In the genomic region with DNA sequence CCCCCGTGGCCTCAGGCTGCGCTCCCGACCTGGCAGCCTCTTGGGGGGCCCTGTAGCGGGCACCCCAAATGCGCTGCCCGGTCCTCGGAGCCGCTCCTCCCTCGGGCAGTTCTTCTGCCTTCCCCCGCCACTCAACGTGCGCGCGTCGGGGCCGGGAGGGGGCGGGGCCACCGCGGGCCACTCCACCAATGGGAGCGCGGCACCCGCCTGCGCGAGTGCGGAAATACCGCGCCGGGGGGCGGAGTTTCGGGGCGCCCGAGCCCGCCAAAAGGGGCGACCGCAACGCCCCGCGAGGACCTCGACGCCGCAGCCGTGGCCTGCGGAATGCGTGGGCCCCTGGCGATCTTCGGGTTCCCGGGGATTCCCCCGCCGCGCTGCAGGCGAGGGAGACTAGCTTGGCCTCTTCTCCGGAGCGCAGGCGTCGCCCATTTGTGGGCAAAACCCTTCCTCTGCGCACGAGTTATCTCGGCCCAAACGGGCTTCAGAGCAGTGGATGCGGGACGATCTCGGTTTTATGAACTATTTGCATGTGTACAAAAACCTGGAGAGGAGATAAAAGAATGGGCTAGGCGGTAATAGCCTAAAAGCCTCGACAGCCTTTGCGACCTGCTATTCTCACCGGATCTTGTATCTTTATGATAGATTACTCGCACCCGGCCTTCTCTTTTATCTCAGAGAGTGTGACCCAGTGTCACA, we compare ENCODE assay signal across 1 cellular context.
TF ChIP-seq lines count a peak whose summit lies in the region.

Gene TASOR (minus strand): TSS at position 144 of the 696 bp plus-strand sequence. CDS start 259 bp downstream, outside the sequence.

TF ChIP-seq in HepG2, 621 proteins besides CTCF, POLR2A, EP300 and RAD21 (continued from another document and continues in another):
- TF ChIP-seq, protein P1, sequence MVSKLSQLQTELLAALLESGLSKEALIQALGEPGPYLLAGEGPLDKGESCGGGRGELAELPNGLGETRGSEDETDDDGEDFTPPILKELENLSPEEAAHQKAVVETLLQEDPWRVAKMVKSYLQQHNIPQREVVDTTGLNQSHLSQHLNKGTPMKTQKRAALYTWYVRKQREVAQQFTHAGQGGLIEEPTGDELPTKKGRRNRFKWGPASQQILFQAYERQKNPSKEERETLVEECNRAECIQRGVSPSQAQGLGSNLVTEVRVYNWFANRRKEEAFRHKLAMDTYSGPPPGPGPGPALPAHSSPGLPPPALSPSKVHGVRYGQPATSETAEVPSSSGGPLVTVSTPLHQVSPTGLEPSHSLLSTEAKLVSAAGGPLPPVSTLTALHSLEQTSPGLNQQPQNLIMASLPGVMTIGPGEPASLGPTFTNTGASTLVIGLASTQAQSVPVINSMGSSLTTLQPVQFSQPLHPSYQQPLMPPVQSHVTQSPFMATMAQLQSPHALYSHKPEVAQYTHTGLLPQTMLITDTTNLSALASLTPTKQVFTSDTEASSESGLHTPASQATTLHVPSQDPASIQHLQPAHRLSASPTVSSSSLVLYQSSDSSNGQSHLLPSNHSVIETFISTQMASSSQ (IDR thresholded peaks at IDR 0.05; ENCODE audit: low read depth): no peak
- TF ChIP-seq, protein P1 (CRISPR knock-in tag; IDR thresholded peaks at IDR 0.05; ENCODE audit: borderline replicate concordance): peak; percentile 59; the same call in 1 of the 2 replicates
- TF ChIP-seq, protein P2, sequence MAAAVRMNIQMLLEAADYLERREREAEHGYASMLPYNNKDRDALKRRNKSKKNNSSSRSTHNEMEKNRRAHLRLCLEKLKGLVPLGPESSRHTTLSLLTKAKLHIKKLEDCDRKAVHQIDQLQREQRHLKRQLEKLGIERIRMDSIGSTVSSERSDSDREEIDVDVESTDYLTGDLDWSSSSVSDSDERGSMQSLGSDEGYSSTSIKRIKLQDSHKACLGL (CRISPR knock-in tag; IDR thresholded peaks at IDR 0.05): peak; percentile 89
- TF ChIP-seq BHLHE40 (IDR thresholded peaks at IDR 0.05; ENCODE audit: low read length) (no peak), ZNF543 (CRISPR knock-in tag; IDR thresholded peaks at IDR 0.05) (0 out of 2 replicates have a peak, but pooled peaks have one; percentile 89), ISX (CRISPR knock-in tag; conservative IDR thresholded peaks at IDR 0.05) (peak; percentile 88; the same call in 1 of the 2 replicates), MZF1 (CRISPR knock-in tag; IDR thresholded peaks at IDR 0.05; ENCODE audit: borderline replicate concordance) (no peak), ZNF382 (CRISPR knock-in tag; IDR thresholded peaks at IDR 0.05; ENCODE audit: borderline replicate concordance) (no peak), NFYB (CRISPR knock-in tag; IDR thresholded peaks at IDR 0.05) (peak; percentile 74), KLF15 (CRISPR knock-in tag; IDR thresholded peaks at IDR 0.05; ENCODE audit: borderline replicate concordance) (0 out of 2 replicates have a peak, but pooled peaks have one; percentile 39), KLF6 (CRISPR knock-in tag; IDR thresholded peaks at IDR 0.05) (peak; percentile 98), GLI4 (CRISPR knock-in tag; IDR thresholded peaks at IDR 0.05; ENCODE audit: borderline replicate concordance) (no peak; the same call in 1 of the 2 replicates), ZNF143 (CRISPR knock-in tag; IDR thresholded peaks at IDR 0.05) (0 out of 2 replicates have a peak, but pooled peaks have one; percentile 31), ZFY (CRISPR knock-in tag; IDR thresholded peaks at IDR 0.05) (peak; percentile 41; the same call in 1 of the 2 replicates), ZNF557 (CRISPR knock-in tag; IDR thresholded peaks at IDR 0.05) (peak; percentile 96), ZNF441 (CRISPR knock-in tag; IDR thresholded peaks at IDR 0.05; ENCODE audit: borderline replicate concordance) (peak; percentile 79), ZBED4 (CRISPR knock-in tag; IDR thresholded peaks at IDR 0.05; ENCODE audit: borderline replicate concordance) (no peak), ZNF501 (CRISPR knock-in tag; IDR thresholded peaks at IDR 0.05) (peak; percentile 48), CCDC6 (CRISPR knock-in tag; IDR thresholded peaks at IDR 0.05) (no peak; the same call in 1 of the 2 replicates), STAG1 (CRISPR knock-in tag; IDR thresholded peaks at IDR 0.05) (no peak), SP2 (CRISPR knock-in tag; IDR thresholded peaks at IDR 0.05) (peak; percentile 71), HNRNPUL1 (IDR thresholded peaks at IDR 0.05; ENCODE audit: low read depth, low read length) (no peak), ETS1 (CRISPR knock-in tag; IDR thresholded peaks at IDR 0.05) (peak; percentile 93), RXRA (CRISPR knock-in tag; IDR thresholded peaks at IDR 0.05) (peak; percentile 56; the same call in 1 of the 2 replicates), NCOA2 (CRISPR knock-in tag; IDR thresholded peaks at IDR 0.05) (peak; percentile 55; the same call in 1 of the 2 replicates), ZNF674 (CRISPR knock-in tag; IDR thresholded peaks at IDR 0.05; ENCODE audit: low read depth) (no peak), MBD4 (IDR thresholded peaks at IDR 0.05; ENCODE audit: borderline replicate concordance, low read length) (no peak), MAZ (IDR thresholded peaks at IDR 0.05; ENCODE audit: borderline replicate concordance, low read depth, low read length) (0 out of 2 replicates have a peak, but pooled peaks have one; percentile 64), MAZ (CRISPR knock-in tag; IDR thresholded peaks at IDR 0.05; ENCODE audit: low read depth) (peak; percentile 86), MEIS1 (CRISPR knock-in tag; IDR thresholded peaks at IDR 0.05; ENCODE audit: borderline replicate concordance) (no peak), ZNF530 (CRISPR knock-in tag; IDR thresholded peaks at IDR 0.05; ENCODE audit: low read depth) (peak; percentile 57; the same call in 1 of the 2 replicates), BORCS8-MEF2B (CRISPR knock-in tag; IDR thresholded peaks at IDR 0.05) (peak; percentile 91), ONECUT2 (CRISPR knock-in tag; IDR thresholded peaks at IDR 0.05) (peak; percentile 48; the same call in 1 of the 2 replicates), MLLT10 (CRISPR knock-in tag; IDR thresholded peaks at IDR 0.05) (no peak), ERF (CRISPR knock-in tag; IDR thresholded peaks at IDR 0.05) (peak; percentile 93), ZNF577 (CRISPR knock-in tag; IDR thresholded peaks at IDR 0.05; ENCODE audit: borderline replicate concordance, low read depth) (0 out of 2 replicates have a peak, but pooled peaks have one; percentile 27)
- TF ChIP-seq, protein P3, sequence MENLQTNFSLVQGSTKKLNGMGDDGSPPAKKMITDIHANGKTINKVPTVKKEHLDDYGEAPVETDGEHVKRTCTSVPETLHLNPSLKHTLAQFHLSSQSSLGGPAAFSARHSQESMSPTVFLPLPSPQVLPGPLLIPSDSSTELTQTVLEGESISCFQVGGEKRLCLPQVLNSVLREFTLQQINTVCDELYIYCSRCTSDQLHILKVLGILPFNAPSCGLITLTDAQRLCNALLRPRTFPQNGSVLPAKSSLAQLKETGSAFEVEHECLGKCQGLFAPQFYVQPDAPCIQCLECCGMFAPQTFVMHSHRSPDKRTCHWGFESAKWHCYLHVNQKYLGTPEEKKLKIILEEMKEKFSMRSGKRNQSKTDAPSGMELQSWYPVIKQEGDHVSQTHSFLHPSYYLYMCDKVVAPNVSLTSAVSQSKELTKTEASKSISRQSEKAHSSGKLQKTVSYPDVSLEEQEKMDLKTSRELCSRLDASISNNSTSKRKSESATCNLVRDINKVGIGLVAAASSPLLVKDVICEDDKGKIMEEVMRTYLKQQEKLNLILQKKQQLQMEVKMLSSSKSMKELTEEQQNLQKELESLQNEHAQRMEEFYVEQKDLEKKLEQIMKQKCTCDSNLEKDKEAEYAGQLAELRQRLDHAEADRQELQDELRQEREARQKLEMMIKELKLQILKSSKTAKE (CRISPR knock-in tag; IDR thresholded peaks at IDR 0.05; ENCODE audit: borderline replicate concordance): no peak
- TF ChIP-seq, protein P4, sequence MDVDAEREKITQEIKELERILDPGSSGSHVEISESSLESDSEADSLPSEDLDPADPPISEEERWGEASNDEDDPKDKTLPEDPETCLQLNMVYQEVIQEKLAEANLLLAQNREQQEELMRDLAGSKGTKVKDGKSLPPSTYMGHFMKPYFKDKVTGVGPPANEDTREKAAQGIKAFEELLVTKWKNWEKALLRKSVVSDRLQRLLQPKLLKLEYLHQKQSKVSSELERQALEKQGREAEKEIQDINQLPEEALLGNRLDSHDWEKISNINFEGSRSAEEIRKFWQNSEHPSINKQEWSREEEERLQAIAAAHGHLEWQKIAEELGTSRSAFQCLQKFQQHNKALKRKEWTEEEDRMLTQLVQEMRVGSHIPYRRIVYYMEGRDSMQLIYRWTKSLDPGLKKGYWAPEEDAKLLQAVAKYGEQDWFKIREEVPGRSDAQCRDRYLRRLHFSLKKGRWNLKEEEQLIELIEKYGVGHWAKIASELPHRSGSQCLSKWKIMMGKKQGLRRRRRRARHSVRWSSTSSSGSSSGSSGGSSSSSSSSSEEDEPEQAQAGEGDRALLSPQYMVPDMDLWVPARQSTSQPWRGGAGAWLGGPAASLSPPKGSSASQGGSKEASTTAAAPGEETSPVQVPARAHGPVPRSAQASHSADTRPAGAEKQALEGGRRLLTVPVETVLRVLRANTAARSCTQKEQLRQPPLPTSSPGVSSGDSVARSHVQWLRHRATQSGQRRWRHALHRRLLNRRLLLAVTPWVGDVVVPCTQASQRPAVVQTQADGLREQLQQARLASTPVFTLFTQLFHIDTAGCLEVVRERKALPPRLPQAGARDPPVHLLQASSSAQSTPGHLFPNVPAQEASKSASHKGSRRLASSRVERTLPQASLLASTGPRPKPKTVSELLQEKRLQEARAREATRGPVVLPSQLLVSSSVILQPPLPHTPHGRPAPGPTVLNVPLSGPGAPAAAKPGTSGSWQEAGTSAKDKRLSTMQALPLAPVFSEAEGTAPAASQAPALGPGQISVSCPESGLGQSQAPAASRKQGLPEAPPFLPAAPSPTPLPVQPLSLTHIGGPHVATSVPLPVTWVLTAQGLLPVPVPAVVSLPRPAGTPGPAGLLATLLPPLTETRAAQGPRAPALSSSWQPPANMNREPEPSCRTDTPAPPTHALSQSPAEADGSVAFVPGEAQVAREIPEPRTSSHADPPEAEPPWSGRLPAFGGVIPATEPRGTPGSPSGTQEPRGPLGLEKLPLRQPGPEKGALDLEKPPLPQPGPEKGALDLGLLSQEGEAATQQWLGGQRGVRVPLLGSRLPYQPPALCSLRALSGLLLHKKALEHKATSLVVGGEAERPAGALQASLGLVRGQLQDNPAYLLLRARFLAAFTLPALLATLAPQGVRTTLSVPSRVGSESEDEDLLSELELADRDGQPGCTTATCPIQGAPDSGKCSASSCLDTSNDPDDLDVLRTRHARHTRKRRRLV (CRISPR knock-in tag; IDR thresholded peaks at IDR 0.05): no peak
- TF ChIP-seq, protein P5, sequence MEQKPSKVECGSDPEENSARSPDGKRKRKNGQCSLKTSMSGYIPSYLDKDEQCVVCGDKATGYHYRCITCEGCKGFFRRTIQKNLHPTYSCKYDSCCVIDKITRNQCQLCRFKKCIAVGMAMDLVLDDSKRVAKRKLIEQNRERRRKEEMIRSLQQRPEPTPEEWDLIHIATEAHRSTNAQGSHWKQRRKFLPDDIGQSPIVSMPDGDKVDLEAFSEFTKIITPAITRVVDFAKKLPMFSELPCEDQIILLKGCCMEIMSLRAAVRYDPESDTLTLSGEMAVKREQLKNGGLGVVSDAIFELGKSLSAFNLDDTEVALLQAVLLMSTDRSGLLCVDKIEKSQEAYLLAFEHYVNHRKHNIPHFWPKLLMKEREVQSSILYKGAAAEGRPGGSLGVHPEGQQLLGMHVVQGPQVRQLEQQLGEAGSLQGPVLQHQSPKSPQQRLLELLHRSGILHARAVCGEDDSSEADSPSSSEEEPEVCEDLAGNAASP (CRISPR knock-in tag; IDR thresholded peaks at IDR 0.05; ENCODE audit: borderline replicate concordance): peak; percentile 23; the same call in 1 of the 2 replicates
